Comparison of ENCODE assay signal across 11 cellular contexts in genomic region chr5:180787025-180787424, GRCh38.
DNase-seq lines count a peak whose midpoint lies in the region; ATAC-seq lines count a peak whose summit lies in the region.
"Had no signal": no experiment of that assay in that cellular context is flagged by ENCODE, and none has a peak within 500 bp of the region (broad histone marks: within the 10 kb centered on the region; RNA-seq: fewer than 3 reads in every experiment).

No MANE protein-coding gene starts in this region.

- H3K27ac ChIP-seq in stomach smooth muscle (ENCODE audit: low read length), result peak overlapping the region; percentile 82

- H3K4me1 ChIP-seq in stomach smooth muscle (ENCODE audit: control insufficient read depth, insufficient read depth, low read length), result peaks cover 34% of the 10 kb centered on the region

- peaks cover 16% of the 10 kb centered on the region for H3K4me1 Mint-ChIP-seq in T-helper 1 cell treated with Interleukin-12 subunit alpha and Interleukin-12 subunit beta and Interleukin-4 antibody, amounts not matched to agents 30 μg/mL and 1 μg/mL, for 36 hours (ENCODE audit: low read depth)
- H3K4me1 Mint-ChIP-seq in activated naive CD8-positive, alpha-beta T cell treated with anti-CD3 and anti-CD28 coated beads, Interleukin-2, amount 50 U/mL, for 24 hours, result peaks cover 18% of the 10 kb centered on the region
- peaks cover 21% of the 10 kb centered on the region for H3K4me1 Mint-ChIP-seq in memory B cell

- no peaks in the 10 kb centered on the region for H3K27me3 ChIP-seq in stomach smooth muscle (ENCODE audit: control insufficient read depth in 1 of 2, insufficient read depth in 2 of 2, low read length in 2 of 2)

- no peak for DNase-seq in T-helper 1 cell
- DNase-seq in activated naive CD8-positive, alpha-beta T cell treated with anti-CD3 and anti-CD28 coated beads, Interleukin-2, amount 50 U/mL, for 24 hours, result no peak
- DNase-seq in memory B cell (ENCODE audit: low spot score in 2 of 2), result no peak
- no peak for DNase-seq in NCI-H748 treated with DMSO at 0.1 percent for 48 hours (lab: John Stamatoyannopoulos, UW)
- DNase-seq in NK-92 treated with Interleukin-12 subunit alpha and Interleukin-12 subunit beta, amount 100 ng/mL, for 24 hours (lab: John Stamatoyannopoulos, UW), result no peak
- DNase-seq: 8988T; effector CD4-positive, alpha-beta T cell; NCI-H2227 treated with DMSO at 0.1 percent for 48 hours had no signal

- H3K36me3 ChIP-seq in stomach smooth muscle (ENCODE audit: control insufficient read depth in 2 of 2, insufficient read depth in 2 of 2, low read length in 2 of 2), result peaks cover 24 to 28% of the 10 kb centered on the region in 2 donors

- H3K9me3 ChIP-seq in stomach smooth muscle (ENCODE audit: control insufficient read depth in 2 of 2, low read length in 2 of 2), result no peaks in the 10 kb centered on the region

- peak overlapping the region in 1 of 2 donors; percentile 42 for H3K9ac ChIP-seq in stomach smooth muscle (ENCODE audit: low read length in 2 of 2)

- peaks cover 13% of the 10 kb centered on the region for H3K36me3 Mint-ChIP-seq in T-helper 1 cell treated with Interleukin-12 subunit alpha and Interleukin-12 subunit beta and Interleukin-4 antibody, amounts not matched to agents 30 μg/mL and 1 μg/mL, for 36 hours (ENCODE audit: low read depth)
- H3K36me3 Mint-ChIP-seq in activated naive CD8-positive, alpha-beta T cell treated with anti-CD3 and anti-CD28 coated beads, Interleukin-2, amount 50 U/mL, for 24 hours (ENCODE audit: low read depth), result peaks cover 8% of the 10 kb centered on the region
- H3K36me3 Mint-ChIP-seq in memory B cell, result peaks cover 3% of the 10 kb centered on the region

- H3K27ac Mint-ChIP-seq in T-helper 1 cell treated with Interleukin-12 subunit alpha and Interleukin-12 subunit beta and Interleukin-4 antibody, amounts not matched to agents 30 μg/mL and 1 μg/mL, for 36 hours, result peak overlapping the region; percentile 31
- H3K27ac Mint-ChIP-seq in activated naive CD8-positive, alpha-beta T cell treated with anti-CD3 and anti-CD28 coated beads, Interleukin-2, amount 50 U/mL, for 24 hours, result peak overlapping the region; percentile 5
- H3K27ac Mint-ChIP-seq in memory B cell, result peak overlapping the region; percentile 53

- H3K4me3 ChIP-seq in stomach smooth muscle (ENCODE audit: low read length in 2 of 2), result no peak overlapping the region

- no peaks in the 10 kb centered on the region for H3K9me3 Mint-ChIP-seq in T-helper 1 cell treated with Interleukin-12 subunit alpha and Interleukin-12 subunit beta and Interleukin-4 antibody, amounts not matched to agents 30 μg/mL and 1 μg/mL, for 36 hours
- no peaks in the 10 kb centered on the region for H3K9me3 Mint-ChIP-seq in activated naive CD8-positive, alpha-beta T cell treated with anti-CD3 and anti-CD28 coated beads, Interleukin-2, amount 50 U/mL, for 24 hours
- H3K9me3 Mint-ChIP-seq in memory B cell, result no peaks in the 10 kb centered on the region

- no peak overlapping the region for H3K4me3 Mint-ChIP-seq in T-helper 1 cell treated with Interleukin-12 subunit alpha and Interleukin-12 subunit beta and Interleukin-4 antibody, amounts not matched to agents 30 μg/mL and 1 μg/mL, for 36 hours
- H3K4me3 Mint-ChIP-seq in activated naive CD8-positive, alpha-beta T cell treated with anti-CD3 and anti-CD28 coated beads, Interleukin-2, amount 50 U/mL, for 24 hours, result no peak overlapping the region
- H3K4me3 Mint-ChIP-seq in memory B cell, result no peak overlapping the region

- H3K27me3 Mint-ChIP-seq in T-helper 1 cell treated with Interleukin-12 subunit alpha and Interleukin-12 subunit beta and Interleukin-4 antibody, amounts not matched to agents 30 μg/mL and 1 μg/mL, for 36 hours (ENCODE audit: low read depth), result no peaks in the 10 kb centered on the region
- H3K27me3 Mint-ChIP-seq in activated naive CD8-positive, alpha-beta T cell treated with anti-CD3 and anti-CD28 coated beads, Interleukin-2, amount 50 U/mL, for 24 hours, result no peaks in the 10 kb centered on the region
- no peaks in the 10 kb centered on the region for H3K27me3 Mint-ChIP-seq in memory B cell

- no peak for ATAC-seq in activated naive CD8-positive, alpha-beta T cell treated with anti-CD3 and anti-CD28 coated beads, Interleukin-2, amount 50 U/mL, for 24 hours
- ATAC-seq in memory B cell (ENCODE audit: low read depth), result no peak
- no peak for ATAC-seq in HG02642 (IDR thresholded peaks at IDR 0.05; ENCODE audit: poor library complexity, unreplicated experiment)
